In genomic region chr16:4591191-4591590, GRCh38 we compare ENCODE assay signal across 1 cellular context.
TF ChIP-seq lines count a peak whose summit lies in the region.

No MANE protein-coding gene starts in this region.

TF ChIP-seq in K562, 482 proteins besides CTCF, POLR2A, EP300 and RAD21:
- TF ChIP-seq SNRNP70 (optimal IDR thresholded peaks at IDR 0.05; ENCODE audit: low read depth, low read length) (no peak), BRD4 (IDR thresholded peaks at IDR 0.05) (no peak), GTF2B (IDR thresholded peaks at IDR 0.05; ENCODE audit: extremely low read depth, insufficient read length) (no peak), MAFK (IDR thresholded peaks at IDR 0.05; ENCODE audit: low read length) (no peak), ZNF77 (CRISPR knock-in tag; IDR thresholded peaks at IDR 0.05) (no peak), GTF2A2 (tag; IDR thresholded peaks at IDR 0.05) (no peak), KLF10 (CRISPR knock-in tag; IDR thresholded peaks at IDR 0.05) (no peak), GTF2F1 (IDR thresholded peaks at IDR 0.05; ENCODE audit: low read depth, low read length) (no peak), MLLT1 (IDR thresholded peaks at IDR 0.05) (no peak), ETS2 (tag; IDR thresholded peaks at IDR 0.05; ENCODE audit: borderline replicate concordance, poor library complexity, severe bottlenecking) (no peak), PTTG1 (tag; IDR thresholded peaks at IDR 0.05; ENCODE audit: low read depth) (no peak), ZNF23 (CRISPR knock-in tag; IDR thresholded peaks at IDR 0.05) (no peak), PREB (CRISPR knock-in tag; IDR thresholded peaks at IDR 0.05) (no peak)
TF ChIP-seq in K562: peak in this region for 0.
